In genomic region chr11:118923721-118924587, GRCh38 we compare ENCODE assay signal across 8 cellular contexts. TPM values are rescaled to one million over a fixed set of nuclear protein-coding genes. Genes with fewer than 3 reads are reported as not detected.
A peak's percentile ranks its signal among the peaks of the same experiment; 100 is the strongest.
DNase-seq lines count a peak whose midpoint lies in the region; ATAC-seq and TF ChIP-seq lines count a peak whose summit lies in the region.

No MANE protein-coding gene starts in this region.

- peak overlapping the region; percentile 95 for H3K9ac ChIP-seq in mesenchymal stem cell (ENCODE audit: low read length)

- H3K4me1 ChIP-seq in mesenchymal stem cell (ENCODE audit: control insufficient read depth, insufficient read depth, low read depth, low read length): peaks cover 53% of the 10 kb centered on the region

- no peak overlapping the region for H2BK120ac ChIP-seq in mesenchymal stem cell (ENCODE audit: low read depth, low read length)

- H3K23ac ChIP-seq in mesenchymal stem cell (ENCODE audit: low read length in 2 of 2): peak overlapping the region in 1 of 2 experiments; percentile 47

- ATAC-seq in GM18909 (IDR thresholded peaks at IDR 0.05; ENCODE audit: poor library complexity, unreplicated experiment): no peak

- peak overlapping the region; percentile 52 for H2AK5ac ChIP-seq in mesenchymal stem cell (ENCODE audit: low read length, severe bottlenecking)

- no peak for DNase-seq in Jurkat, Clone E6-1 (ENCODE audit: low read depth, low spot score)
- DNase-seq in cardiac fibroblast (ENCODE audit: low read depth in 2 of 2) (no peak), mesenchymal stem cell (no peak), glomerular visceral epithelial cell (ENCODE audit: extremely low spot score) (no peak), NOMO-1 treated with DMSO at 0.1 percent for 48 hours (lab: John Stamatoyannopoulos, UW; ENCODE audit: unreplicated experiment) (no peak), NOMO-1 (lab: John Stamatoyannopoulos, UW; ENCODE audit: unreplicated experiment in 2 of 2) (no peak)

- H2BK5ac ChIP-seq in mesenchymal stem cell (ENCODE audit: low read depth, low read length, poor library complexity, severe bottlenecking): no peak overlapping the region

- H3K79me1 ChIP-seq in mesenchymal stem cell (replicated peaks; ENCODE audit: low read length, poor library complexity, severe bottlenecking): no peaks in the 10 kb centered on the region

- H2AFZ ChIP-seq in mesenchymal stem cell (ENCODE audit: low read depth, low read length): no peak overlapping the region

- H3K4me3 ChIP-seq in Jurkat, Clone E6-1 (ENCODE audit: low read length): peak overlapping the region; percentile 62; the same call in 1 of the 2 replicates
- H3K4me3 ChIP-seq in cardiac fibroblast (replicated peaks in 1 of 2; ENCODE audit: low read depth in 2 of 2, low read length in 2 of 2) (peak overlapping the region; percentile 99), mesenchymal stem cell (ENCODE audit: insufficient read depth in 1 of 2, low read depth in 1 of 2, low read length in 2 of 2) (peak overlapping the region; percentile 78 to 97)

- peak overlapping the region; percentile 74 to 97 for H3K18ac ChIP-seq in mesenchymal stem cell (ENCODE audit: low read depth in 1 of 2, low read length in 2 of 2)

- no peak for TF ChIP-seq CTCF in 22Rv1 (IDR thresholded peaks at IDR 0.05)
- no peak for TF ChIP-seq CTCF in cardiac fibroblast (IDR thresholded peaks at IDR 0.05; ENCODE audit: low read depth, low read length)

- WGBS in mesenchymal stem cell: 10% methylated on average over 7 of the region's 7 CpGs

- H2BK15ac ChIP-seq in mesenchymal stem cell (ENCODE audit: low read depth, poor library complexity, severe bottlenecking): no peak overlapping the region

- H3K4me2 ChIP-seq in mesenchymal stem cell (ENCODE audit: low read length, poor library complexity, severe bottlenecking): peak overlapping the region; percentile 85

- no peak overlapping the region for H4K8ac ChIP-seq in mesenchymal stem cell (ENCODE audit: low read length)

- H3K36me3 ChIP-seq in mesenchymal stem cell (ENCODE audit: control insufficient read depth in 1 of 2, insufficient read depth in 2 of 2, low read depth in 1 of 2, low read length in 2 of 2): peaks cover 0 to 13% of the 10 kb centered on the region in 2 experiments

- H3K27ac ChIP-seq in 22Rv1 (peak overlapping the region; percentile 98), mesenchymal stem cell (ENCODE audit: low read length, poor library complexity, severe bottlenecking) (peak overlapping the region; percentile 70)

- H3K4ac ChIP-seq in mesenchymal stem cell (ENCODE audit: low read depth in 1 of 2, low read length in 2 of 2): peak overlapping the region; percentile 67 to 85

- H3K14ac ChIP-seq in mesenchymal stem cell (ENCODE audit: low read length in 2 of 2): peak overlapping the region in 1 of 2 experiments; percentile 68

- no peak overlapping the region for H4K91ac ChIP-seq in mesenchymal stem cell (ENCODE audit: low read length)

- no peaks in the 10 kb centered on the region for H3K27me3 ChIP-seq in mesenchymal stem cell (ENCODE audit: control insufficient read depth in 1 of 2, insufficient read depth in 1 of 2, low read length in 2 of 2)

- H3K9me3 ChIP-seq in mesenchymal stem cell (ENCODE audit: control insufficient read depth, low read length): no peaks in the 10 kb centered on the region

- peak overlapping the region in 1 of 2 experiments; percentile 46 for H2BK12ac ChIP-seq in mesenchymal stem cell (ENCODE audit: low read length in 2 of 2)

RNA-seq across cellular contexts. Expression of gene BCL9L, which starts 1.8 kb away (rescaled TPM):
- 9.8 TPM for polyA plus RNA-seq in Jurkat, Clone E6-1 (2012; ENCODE audit: insufficient read depth, insufficient read length)
- polyA plus RNA-seq in mesenchymal stem cell (2013, experiment 1 of 2): 121 TPM
- polyA plus RNA-seq in mesenchymal stem cell (2013, experiment 2 of 2): 115 TPM

RNA-seq across cellular contexts. Expression of gene UPK2, which starts 32.1 kb away (rescaled TPM):
- not detected for polyA plus RNA-seq in Jurkat, Clone E6-1 (2012; ENCODE audit: insufficient read depth, insufficient read length)
- 0.04 TPM for polyA plus RNA-seq in mesenchymal stem cell (2013, experiment 1 of 2)
- not detected for polyA plus RNA-seq in mesenchymal stem cell (2013, experiment 2 of 2)

RNA-seq across cellular contexts. Expression of gene CXCR5, which starts 40.3 kb away (rescaled TPM):
- polyA plus RNA-seq in Jurkat, Clone E6-1 (2012; ENCODE audit: insufficient read depth, insufficient read length): not detected
- polyA plus RNA-seq in mesenchymal stem cell (2013, experiment 1 of 2): 0.01 TPM
- polyA plus RNA-seq in mesenchymal stem cell (2013, experiment 2 of 2): 0.01 TPM

RNA-seq across cellular contexts. Expression of gene FOXR1, which starts 47.6 kb away (rescaled TPM):
- polyA plus RNA-seq in Jurkat, Clone E6-1 (2012; ENCODE audit: insufficient read depth, insufficient read length): not detected
- polyA plus RNA-seq in mesenchymal stem cell (2013, experiment 1 of 2): not detected
- polyA plus RNA-seq in mesenchymal stem cell (2013, experiment 2 of 2): not detected
